Comparison of ENCODE assay signal across 1 cellular context in genomic region chr9:95132406-95133350, GRCh38.
TF ChIP-seq lines count a peak whose summit lies in the region.

No MANE protein-coding gene starts in this region.

TF ChIP-seq in SK-N-SH, 30 proteins besides CTCF, POLR2A, EP300 and RAD21 (continued from another document):
- TF ChIP-seq PBX3 (IDR thresholded peaks at IDR 0.05) (peak; percentile 84), EZH2phosphoT487 (IDR thresholded peaks at IDR 0.05; ENCODE audit: borderline replicate concordance, low read depth) (no peak), RCOR1 (IDR thresholded peaks at IDR 0.05; ENCODE audit: low read length) (peak; percentile 99), USF1 (IDR thresholded peaks at IDR 0.05; ENCODE audit: borderline replicate concordance, low read depth) (no peak), YY1 (IDR thresholded peaks at IDR 0.05; ENCODE audit: low read depth) (no peak), GABPA (IDR thresholded peaks at IDR 0.05; ENCODE audit: low read depth) (no peak), ELF1 (IDR thresholded peaks at IDR 0.05) (no peak), TAF1 (IDR thresholded peaks at IDR 0.05; ENCODE audit: borderline replicate concordance, low read depth, low read length) (no peak), FOXM1 (IDR thresholded peaks at IDR 0.05; ENCODE audit: low read depth) (peak; percentile 48; the same call in 1 of the 2 replicates), IRF3 (IDR thresholded peaks at IDR 0.05; ENCODE audit: low read depth, low read length) (no peak), JUND (IDR thresholded peaks at IDR 0.05) (peak; percentile 70)
TF ChIP-seq in SK-N-SH: peak in this region for 17.
